In the genomic region with DNA sequence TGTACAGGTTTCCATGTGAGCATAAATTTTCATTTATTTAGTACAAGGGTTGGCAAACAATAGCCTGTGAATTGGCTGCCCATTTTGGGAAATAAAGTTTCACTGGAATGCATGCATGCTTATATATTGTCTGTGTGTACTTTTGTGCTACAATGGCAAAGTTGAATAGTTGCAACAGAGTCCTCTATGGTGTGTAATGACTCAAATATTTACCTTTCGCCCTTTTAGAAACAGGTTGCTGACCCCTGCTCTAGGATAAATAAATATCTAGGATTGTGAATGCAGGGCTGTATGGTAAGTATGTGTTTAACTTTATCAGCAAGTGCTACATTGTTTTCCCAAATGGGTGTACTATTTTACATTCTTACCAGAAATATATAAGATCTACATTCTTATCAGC, we compare ENCODE assay signal across 22 cellular contexts.
"Had no signal": no experiment of that assay in that cellular context is flagged by ENCODE, and none has a peak within 500 bp of the region (broad histone marks: within the 10 kb centered on the region; RNA-seq: fewer than 3 reads in every experiment).

No MANE protein-coding gene starts in this region.

- FAIRE-seq: frontal cortex, keratinocyte, small intestine had no signal

- H2AFZ ChIP-seq: neural progenitor cell had no signal

- H3K9ac ChIP-seq: neural progenitor cell had no signal

- H3K27ac ChIP-seq: coronary artery, dorsolateral prefrontal cortex, left ventricle myocardium inferior, neural progenitor cell, ovary, right atrium auricular region, stomach, thoracic aorta, transverse colon had no signal

- DNase-seq: dorsolateral prefrontal cortex; effector CD8-positive, alpha-beta T cell; immature natural killer cell; left ventricle myocardium inferior; mesenchymal stem cell; midbrain; nucleus accumbens; ovary; small intestine; stimulated activated CD4-positive, alpha-beta T cell treated with anti-CD3 and anti-CD28 coated beads, Interleukin-12 subunit alpha, Interleukin-12 subunit beta, amount 100 ng/mL, for 4 hours; stimulated activated naive CD4-positive, alpha-beta T cell; stomach; substantia nigra; transverse colon had no signal

- ATAC-seq: natural killer cell treated with Interleukin-12 subunit alpha and Interleukin-12 subunit beta and Interleukin-15 and Interleukin-18, amount 100 ng/mL, for 72 hours had no signal

- H3K36me3 ChIP-seq: neural progenitor cell, ovary, right atrium auricular region, stomach, thoracic aorta, transverse colon had no signal

- H3K4me1 ChIP-seq: neural progenitor cell, right atrium auricular region, stomach, transverse colon had no signal

- H3K27me3 ChIP-seq: dorsolateral prefrontal cortex, neural progenitor cell, ovary, right atrium auricular region, stomach, transverse colon had no signal

- H3K4me2 ChIP-seq: neural progenitor cell had no signal

- H3K4me3 ChIP-seq: coronary artery, dorsolateral prefrontal cortex, left ventricle myocardium inferior, lung, neural progenitor cell, ovary, right atrium auricular region, stomach, thoracic aorta, transverse colon had no signal

- H3K9me3 ChIP-seq: ovary, right atrium auricular region, thoracic aorta had no signal
